Comparison of ENCODE assay signal across 18 cellular contexts in the genomic region with DNA sequence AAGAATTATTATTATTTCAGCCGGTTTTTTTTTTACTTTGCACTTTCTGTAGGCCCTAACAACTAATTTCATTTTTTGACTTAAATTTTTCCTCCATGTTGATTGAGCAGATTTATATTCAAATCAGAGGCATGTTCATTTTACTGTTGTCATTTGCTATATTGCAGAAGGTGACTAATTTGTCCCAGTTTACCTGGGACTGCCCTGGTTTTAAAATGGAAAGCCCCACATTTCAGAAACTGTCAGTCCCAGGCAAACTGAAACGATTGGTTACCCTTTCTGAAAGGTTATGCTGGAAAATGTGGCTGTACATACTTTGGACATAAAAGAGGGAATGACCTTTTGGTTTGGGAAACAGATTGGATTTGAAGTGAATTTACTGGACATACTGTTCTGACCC.
DNase-seq lines count a peak whose midpoint lies in the region; ATAC-seq lines count a peak whose summit lies in the region.
"Had no signal": no experiment of that assay in that cellular context is flagged by ENCODE, and none has a peak within 500 bp of the region (broad histone marks: within the 10 kb centered on the region; RNA-seq: fewer than 3 reads in every experiment).

No MANE protein-coding gene starts in this region.

- H3K4me3 Mint-ChIP-seq in activated T-helper 2 cell treated with anti-CD3 and anti-CD28 coated beads, Interferon-gamma antibody, Interleukin-2, Interleukin-4, amounts not matched to agents 10 μg/mL and 5 μg/mL and 100 μg/mL, durations not matched to agents 14 hours and 24 hours and 36 hours (ENCODE audit: low read depth), result no peak overlapping the region
- H3K4me3 Mint-ChIP-seq: naive thymus-derived CD4-positive, alpha-beta T cell had no signal

- peaks cover 6% of the 10 kb centered on the region for H3K9me3 Mint-ChIP-seq in activated T-helper 2 cell treated with anti-CD3 and anti-CD28 coated beads, Interferon-gamma antibody, Interleukin-2, Interleukin-4, amounts not matched to agents 10 μg/mL and 5 μg/mL and 100 μg/mL, durations not matched to agents 14 hours and 24 hours and 36 hours

- intact Hi-C loops in activated T-helper 2 cell treated with anti-CD3 and anti-CD28 coated beads, Interferon-gamma antibody, Interleukin-2, Interleukin-4, amounts not matched to agents 10 μg/mL and 5 μg/mL and 100 μg/mL, durations not matched to agents 14 hours and 24 hours and 36 hours (cut with micrococcal nuclease), result loop anchor here (2.0 kb wide), 1 partner anchor 15 kb away; no protein-coding TSS in a partner anchor

- no peaks in the 10 kb centered on the region for H3K36me3 Mint-ChIP-seq in activated T-helper 2 cell treated with anti-CD3 and anti-CD28 coated beads, Interferon-gamma antibody, Interleukin-2, Interleukin-4, amounts not matched to agents 10 μg/mL and 5 μg/mL and 100 μg/mL, durations not matched to agents 14 hours and 24 hours and 36 hours (ENCODE audit: low read depth)
- H3K36me3 Mint-ChIP-seq: naive thymus-derived CD4-positive, alpha-beta T cell had no signal

- ATAC-seq in GM18858 (IDR thresholded peaks at IDR 0.05; ENCODE audit: unreplicated experiment) (peak; percentile 55), GM21447 (IDR thresholded peaks at IDR 0.05; ENCODE audit: unreplicated experiment) (peak; percentile 60), HG02973 (IDR thresholded peaks at IDR 0.05; ENCODE audit: unreplicated experiment) (peak; percentile 72), GM21737 (IDR thresholded peaks at IDR 0.05; ENCODE audit: unreplicated experiment) (no peak), HG02798 (IDR thresholded peaks at IDR 0.05; ENCODE audit: poor library complexity, unreplicated experiment) (no peak)
- ATAC-seq: naive thymus-derived CD4-positive, alpha-beta T cell had no signal

- DNase-seq in activated T-helper 2 cell treated with anti-CD3 and anti-CD28 coated beads, Interferon-gamma antibody, Interleukin-2, Interleukin-4, amounts not matched to agents 10 μg/mL and 5 μg/mL and 100 μg/mL, durations not matched to agents 14 hours and 24 hours and 36 hours (ENCODE audit: low spot score), result no peak
- DNase-seq in H4 (ENCODE audit: low spot score) (no peak), NCI-H1105 (lab: John Stamatoyannopoulos, UW) (no peak)
- DNase-seq: activated gamma-delta T cell; erythroblast; naive thymus-derived CD4-positive, alpha-beta T cell; NCI-H1092; NCI-H748 treated with DMSO at 0.1 percent for 48 hours; SJCRH30; stimulated activated CD4-positive, alpha-beta T cell treated with anti-CD3 and anti-CD28 coated beads, Interleukin-4, amount 100 ng/mL, for 24 hours; substantia nigra; T-helper 2 cell had no signal

- H3K27me3 Mint-ChIP-seq in activated T-helper 2 cell treated with anti-CD3 and anti-CD28 coated beads, Interferon-gamma antibody, Interleukin-2, Interleukin-4, amounts not matched to agents 10 μg/mL and 5 μg/mL and 100 μg/mL, durations not matched to agents 14 hours and 24 hours and 36 hours (ENCODE audit: low read depth), result no peaks in the 10 kb centered on the region
- H3K27me3 Mint-ChIP-seq: progenitor cell of endocrine pancreas had no signal

- H3K4me1 Mint-ChIP-seq in activated T-helper 2 cell treated with anti-CD3 and anti-CD28 coated beads, Interferon-gamma antibody, Interleukin-2, Interleukin-4, amounts not matched to agents 10 μg/mL and 5 μg/mL and 100 μg/mL, durations not matched to agents 14 hours and 24 hours and 36 hours (ENCODE audit: low read depth), result peaks cover 4% of the 10 kb centered on the region
- H3K4me1 Mint-ChIP-seq: naive thymus-derived CD4-positive, alpha-beta T cell had no signal

- peak overlapping the region; percentile 21 for H3K27ac Mint-ChIP-seq in activated T-helper 2 cell treated with anti-CD3 and anti-CD28 coated beads, Interferon-gamma antibody, Interleukin-2, Interleukin-4, amounts not matched to agents 10 μg/mL and 5 μg/mL and 100 μg/mL, durations not matched to agents 14 hours and 24 hours and 36 hours
- H3K27ac Mint-ChIP-seq: naive thymus-derived CD4-positive, alpha-beta T cell; progenitor cell of endocrine pancreas had no signal

Comparison
In these comparisons a context has a peak if more than half of its experiments do, and no peak if none do; other contexts are left out.
1. ATAC-seq: peak in GM18858 (single experiment), GM21447 (single experiment) and HG02973 (single experiment); none in GM21737 (single experiment) and HG02798 (single experiment).